Comparison of ENCODE assay signal across 25 cellular contexts in the genomic region with DNA sequence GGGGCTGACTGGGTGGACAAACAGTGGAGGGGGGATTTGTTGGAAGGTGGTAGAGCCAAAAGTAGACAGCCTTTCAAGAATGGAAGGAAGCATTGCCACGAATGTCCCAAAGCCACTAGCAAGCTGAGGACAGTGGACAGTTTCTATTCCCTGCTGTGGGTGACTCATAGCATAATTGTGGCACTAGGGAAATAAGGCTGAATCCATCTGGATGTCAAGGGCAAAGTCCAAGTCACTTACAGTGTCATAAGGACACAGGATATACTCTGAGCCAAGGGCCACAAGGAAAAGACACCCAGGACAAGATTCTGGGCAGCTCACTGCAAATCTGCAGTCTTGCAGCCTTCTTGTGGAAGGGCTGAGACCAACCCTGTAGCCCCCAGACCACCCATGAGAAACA.
A peak's percentile ranks its signal among the peaks of the same experiment; 100 is the strongest.
DNase-seq lines count a peak whose midpoint lies in the region; ATAC-seq and TF ChIP-seq lines count a peak whose summit lies in the region.
"Had no signal": no experiment of that assay in that cellular context is flagged by ENCODE, and none has a peak within 500 bp of the region (broad histone marks: within the 10 kb centered on the region; RNA-seq: fewer than 3 reads in every experiment).

No MANE protein-coding gene starts in this region.

- no peaks in the 10 kb centered on the region for H3K36me3 Mint-ChIP-seq in nephron progenitor cell (ENCODE audit: low read depth)

- intact Hi-C loops in left colon (cut with DNase I, micrococcal nuclease), result no loop called here

- no peaks in the 10 kb centered on the region for H3K4me1 Mint-ChIP-seq in nephron progenitor cell
- H3K4me1 Mint-ChIP-seq: neural crest cell had no signal

- H3K27me3 Mint-ChIP-seq in nephron progenitor cell (ENCODE audit: low read depth, poor library complexity), result peaks cover 27% of the 10 kb centered on the region
- H3K27me3 Mint-ChIP-seq: activated CD4-positive, alpha-beta T cell treated with anti-CD3 and anti-CD28 coated beads for 36 hours had no signal

- H3K9me3 Mint-ChIP-seq in nephron progenitor cell, result no peaks in the 10 kb centered on the region
- H3K9me3 Mint-ChIP-seq: neural crest cell had no signal

- ATAC-seq in left colon (peak; percentile 99), HG02798 (IDR thresholded peaks at IDR 0.05; ENCODE audit: poor library complexity, unreplicated experiment) (no peak)
- ATAC-seq: activated CD4-positive, alpha-beta T cell treated with anti-CD3 and anti-CD28 coated beads for 36 hours; PC-3 had no signal

- H3K4me3 Mint-ChIP-seq in nephron progenitor cell, result no peak overlapping the region
- H3K4me3 Mint-ChIP-seq: activated CD4-positive, alpha-beta T cell treated with anti-CD3 and anti-CD28 coated beads for 36 hours; neural crest cell had no signal

- peak overlapping the region; percentile 32 for H3K27ac ChIP-seq in 22Rv1
- H3K27ac ChIP-seq: BLaER1, brain microvascular endothelial cell, epithelial cell of prostate, prostate gland, skin epidermis, suprapubic skin had no signal

- TF ChIP-seq CTCF in 22Rv1 (IDR thresholded peaks at IDR 0.05), result no peak
- TF ChIP-seq CTCF in nephron progenitor cell (IDR thresholded peaks at IDR 0.05), result no peak

- peak; percentile 5 for DNase-seq in EH (ENCODE audit: low read depth)
- DNase-seq in RKO (ENCODE audit: low spot score), result peak; percentile 33
- peak; percentile 10 to 55 for DNase-seq in left colon
- no peak for DNase-seq in nephron progenitor cell
- no peak for DNase-seq in activated naive CD4-positive, alpha-beta T cell (lab: John Stamatoyannopoulos, UW)
- no peak for DNase-seq in stimulated activated CD8-positive, alpha-beta memory T cell treated with anti-CD3 and anti-CD28 coated beads, Interleukin-4, amount 100 ng/mL, for 48 hours
- DNase-seq: activated CD4-positive, alpha-beta T cell treated with anti-CD3 and anti-CD28 coated beads for 36 hours; activated CD8-positive, alpha-beta memory T cell treated with anti-CD3 and anti-CD28 coated beads for 24 hours; activated gamma-delta T cell treated with Interleukin-2 at 50 U/mL for 16 hours; activated T-cell treated with anti-CD3 and anti-CD28 coated beads, Interleukin-2, amount 50 U/mL, for 1 hour; brain microvascular endothelial cell; effector CD4-positive, alpha-beta T cell; foreskin fibroblast; NCI-H1417 treated with DMSO at 0.1 percent for 48 hours; PC-3; stimulated activated CD4-positive, alpha-beta T cell treated with anti-CD3 and anti-CD28 coated beads, Interleukin-2, amount 100 ng/mL, for 24 hours; T-helper 1 cell had no signal

- no peak overlapping the region for H3K27ac Mint-ChIP-seq in nephron progenitor cell
- H3K27ac Mint-ChIP-seq: activated CD4-positive, alpha-beta T cell treated with anti-CD3 and anti-CD28 coated beads for 36 hours had no signal

Comparison
In these comparisons a context has a peak if more than half of its experiments do, and no peak if none do; other contexts are left out.
1. DNase-seq: peak in EH (single experiment), RKO (single experiment) and left colon (2 of 2); none in nephron progenitor cell (single experiment), activated naive CD4-positive, alpha-beta T cell (0 of 4) and stimulated activated CD8-positive, alpha-beta memory T cell treated with anti-CD3 and anti-CD28 coated beads, Interleukin-4, amount 100 ng/mL, for 48 hours (single experiment).